Comparison of ENCODE assay signal across 9 cellular contexts in the genomic region with DNA sequence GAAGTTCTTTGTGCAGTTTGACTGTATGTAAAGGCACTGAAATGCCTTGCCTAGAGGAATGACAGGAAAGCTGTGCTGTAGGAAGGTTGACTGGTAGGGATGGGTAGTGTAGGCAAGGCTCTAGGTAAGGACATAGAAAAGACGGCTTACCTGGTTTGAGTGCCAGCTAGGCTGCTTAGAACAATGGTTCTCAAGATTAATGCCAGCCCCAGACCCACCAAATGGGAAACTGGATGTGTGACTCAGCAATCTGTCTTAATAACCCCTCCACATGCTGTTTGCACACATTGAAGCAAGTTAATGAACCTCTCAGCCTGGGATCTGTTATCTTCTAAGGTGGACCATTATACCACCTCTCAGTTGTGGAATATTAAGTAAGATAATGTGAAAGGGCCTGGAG. TPM values are rescaled to one million over a fixed set of nuclear protein-coding genes. Genes with fewer than 3 reads are reported as not detected.
A peak's percentile ranks its signal among the peaks of the same experiment; 100 is the strongest.
DNase-seq lines count a peak whose midpoint lies in the region; ATAC-seq, FAIRE-seq and TF ChIP-seq lines count a peak whose summit lies in the region.
"Had no signal": no experiment of that assay in that cellular context is flagged by ENCODE, and none has a peak within 500 bp of the region (broad histone marks: within the 10 kb centered on the region; RNA-seq: fewer than 3 reads in every experiment).

No MANE protein-coding gene starts in this region.

- H3K36me3 Mint-ChIP-seq in activated naive CD4-positive, alpha-beta T cell treated with anti-CD3 and anti-CD28 coated beads, Interleukin-2, amount 10 ng/mL, durations not matched to agents 7 days and 5 days = peaks cover 67% of the 10 kb centered on the region
- H3K36me3 Mint-ChIP-seq in stimulated activated effector memory CD8-positive, alpha-beta T cell treated with anti-CD3 and anti-CD28 coated beads, Interleukin-12 subunit alpha, Interleukin-12 subunit beta, amount 100 ng/mL, for 72 hours = peaks cover 91% of the 10 kb centered on the region

- H4K20me1 ChIP-seq in PC-3 (ENCODE audit: low read length) = peaks cover 80% of the 10 kb centered on the region
- peaks cover 9% of the 10 kb centered on the region for H4K20me1 ChIP-seq in endothelial cell of umbilical vein (replicated peaks; ENCODE audit: control insufficient read depth, extremely low read depth, insufficient read depth, low read length)

- H3K9me3 ChIP-seq in PC-3 (ENCODE audit: low read length) (no peaks in the 10 kb centered on the region), endothelial cell of umbilical vein (replicated peaks; ENCODE audit: control insufficient read depth, insufficient read depth, low read length) (no peaks in the 10 kb centered on the region)

- POLR2A ChIA-PET in PC-3 (lab: Charles Lee; ENCODE audit: unreplicated experiment) (no interaction called here), endothelial cell of umbilical vein (lab: Charles Lee) (no interaction called here)

- peaks cover 77% of the 10 kb centered on the region for H3K36me3 ChIP-seq in PC-3 (ENCODE audit: low read depth, low read length)
- peaks cover 36 to 44% of the 10 kb centered on the region in 2 experiments for H3K36me3 ChIP-seq in endothelial cell of umbilical vein (ENCODE audit: control insufficient read depth in 2 of 2, extremely low read depth in 1 of 2, insufficient read depth in 2 of 2, low read length in 2 of 2)

- no peaks in the 10 kb centered on the region for H3K9me2 ChIP-seq in PC-3 (replicated peaks; ENCODE audit: low read length)

- H3K4me1 Mint-ChIP-seq in activated naive CD4-positive, alpha-beta T cell treated with anti-CD3 and anti-CD28 coated beads, Interleukin-2, amount 10 ng/mL, durations not matched to agents 7 days and 5 days = peaks cover 60% of the 10 kb centered on the region
- H3K4me1 Mint-ChIP-seq in stimulated activated effector memory CD8-positive, alpha-beta T cell treated with anti-CD3 and anti-CD28 coated beads, Interleukin-12 subunit alpha, Interleukin-12 subunit beta, amount 100 ng/mL, for 72 hours = peaks cover 57% of the 10 kb centered on the region

- BruUV-seq in PC-3 (replicated peaks; lab: Mats Ljungman, UMichigan) = no TSS peak
- no TSS peak for BruUV-seq in endothelial cell of umbilical vein (replicated peaks; lab: Mats Ljungman, UMichigan)

- H3K4me3 ChIP-seq in PC-3 (ENCODE audit: low read length) = peak overlapping the region; percentile 90
- peak overlapping the region in 1 of 3 experiments; percentile 2 for H3K4me3 ChIP-seq in endothelial cell of umbilical vein (replicated peaks in 1 of 3; ENCODE audit: insufficient read depth in 1 of 3, low read depth in 1 of 3, low read length in 3 of 3)

- CTCF ChIA-PET in activated naive CD4-positive, alpha-beta T cell treated with anti-CD3 and anti-CD28 coated beads, Interleukin-2, amount 10 ng/mL, durations not matched to agents 7 days and 5 days (lab: Charles Lee) = interaction anchor here (0.6 to 1.5 kb wide), 2 partner anchors 15 to 87 kb away, joined by 3 to 4 read pairs; no protein-coding TSS in a partner anchor
- CTCF ChIA-PET in PC-3 (lab: Charles Lee) = no interaction called here
- CTCF ChIA-PET in endothelial cell of umbilical vein (lab: Charles Lee) = interaction anchor here (0.6 to 2.1 kb wide), 2 partner anchors 15 to 123 kb away, joined by 3 to 8 read pairs; no protein-coding TSS in a partner anchor

- TF ChIP-seq POLR2A in endothelial cell of umbilical vein (IDR thresholded peaks at IDR 0.05; ENCODE audit: low read depth, low read length) = peak; percentile 59

- H3K9ac ChIP-seq in PC-3 (ENCODE audit: low read length) (no peak overlapping the region), endothelial cell of umbilical vein (replicated peaks; ENCODE audit: extremely low read depth, insufficient read depth, low read length) (peak overlapping the region; percentile 5)

- TF ChIP-seq CTCF in PC-3 (conservative IDR thresholded peaks at IDR 0.05; ENCODE audit: low read depth, low read length) (no peak), endothelial cell of umbilical vein (IDR thresholded peaks at IDR 0.05; ENCODE audit: extremely low read depth in 1 of 2, insufficient read depth in 1 of 2, low read depth in 1 of 2, low read length in 2 of 2) (no peak)

- H3K9me3 Mint-ChIP-seq in activated naive CD4-positive, alpha-beta T cell treated with anti-CD3 and anti-CD28 coated beads, Interleukin-2, amount 10 ng/mL, durations not matched to agents 7 days and 5 days = no peaks in the 10 kb centered on the region
- H3K9me3 Mint-ChIP-seq in stimulated activated effector memory CD8-positive, alpha-beta T cell treated with anti-CD3 and anti-CD28 coated beads, Interleukin-12 subunit alpha, Interleukin-12 subunit beta, amount 100 ng/mL, for 72 hours = no peaks in the 10 kb centered on the region

- dilution Hi-C loops in endothelial cell of umbilical vein (cut with MboI; ENCODE audit: extremely low pct_ligation_motif_present, low sequenced_read_pairs) = no loop called here

- H2AFZ ChIP-seq in PC-3 (ENCODE audit: low read length) = no peak overlapping the region
- H2AFZ ChIP-seq in endothelial cell of umbilical vein (ENCODE audit: low read depth, low read length) = no peak overlapping the region

- DNase-seq in activated naive CD4-positive, alpha-beta T cell treated with anti-CD3 and anti-CD28 coated beads, Interleukin-2, amount 10 ng/mL, durations not matched to agents 7 days and 5 days = no peak
- DNase-seq in activated naive CD4-positive, alpha-beta T cell treated with Interleukin-2 at 50 U/mL for 16 hours = no peak
- DNase-seq in PC-3 = no peak
- peak; percentile 35 for DNase-seq in endothelial cell of umbilical vein (ENCODE audit: low read depth, low spot score)
- DNase-seq in stimulated activated effector memory CD8-positive, alpha-beta T cell treated with anti-CD3 and anti-CD28 coated beads, Interleukin-12 subunit alpha, Interleukin-12 subunit beta, amount 100 ng/mL, for 72 hours (ENCODE audit: low spot score in 2 of 2) = no peak
- DNase-seq in middle frontal gyrus (ENCODE audit: extremely low spot score, low spot score) = no peak
- no peak for DNase-seq in activated gamma-delta T cell treated with Interleukin-2 at 50 U/mL for 16 hours
- no peak for DNase-seq in NCI-H1436 treated with DMSO at 0.1 percent for 48 hours (lab: John Stamatoyannopoulos, UW)
- DNase-seq: NCI-H748 treated with DMSO at 0.1 percent for 48 hours had no signal

- H3F3A ChIP-seq in PC-3 (ENCODE audit: low read length, unreplicated experiment) = peaks cover 32% of the 10 kb centered on the region

- H3K4me2 ChIP-seq in PC-3 (ENCODE audit: low read length) (peak overlapping the region; percentile 89), endothelial cell of umbilical vein (ENCODE audit: insufficient read depth, low read length) (peak overlapping the region; percentile 74)

- H3K27ac Mint-ChIP-seq in activated naive CD4-positive, alpha-beta T cell treated with anti-CD3 and anti-CD28 coated beads, Interleukin-2, amount 10 ng/mL, durations not matched to agents 7 days and 5 days = peak overlapping the region; percentile 65
- peak overlapping the region; percentile 100 for H3K27ac Mint-ChIP-seq in stimulated activated effector memory CD8-positive, alpha-beta T cell treated with anti-CD3 and anti-CD28 coated beads, Interleukin-12 subunit alpha, Interleukin-12 subunit beta, amount 100 ng/mL, for 72 hours

- H3K27me3 ChIP-seq in PC-3 (ENCODE audit: low read length) = no peaks in the 10 kb centered on the region
- no peaks in the 10 kb centered on the region for H3K27me3 ChIP-seq in endothelial cell of umbilical vein (ENCODE audit: control insufficient read depth in 2 of 2, insufficient read depth in 2 of 2, low read length in 2 of 2)

- H3K79me2 ChIP-seq in PC-3 (ENCODE audit: low read length) (peaks cover 84% of the 10 kb centered on the region), endothelial cell of umbilical vein (ENCODE audit: control insufficient read depth, insufficient read depth, low read length) (peaks cover 77% of the 10 kb centered on the region)

- no peak overlapping the region for H3K4me3 Mint-ChIP-seq in activated naive CD4-positive, alpha-beta T cell treated with anti-CD3 and anti-CD28 coated beads, Interleukin-2, amount 10 ng/mL, durations not matched to agents 7 days and 5 days
- H3K4me3 Mint-ChIP-seq in stimulated activated effector memory CD8-positive, alpha-beta T cell treated with anti-CD3 and anti-CD28 coated beads, Interleukin-12 subunit alpha, Interleukin-12 subunit beta, amount 100 ng/mL, for 72 hours = peak overlapping the region; percentile 99

- H3K27ac ChIP-seq in PC-3 (ENCODE audit: low read length) (0 out of 2 replicates have a peak overlapping the region, but pooled peaks have one; percentile 2), endothelial cell of umbilical vein (ENCODE audit: insufficient read depth, low read depth, low read length) (peak overlapping the region; percentile 13)

- H3K4me1 ChIP-seq in PC-3 (ENCODE audit: insufficient read depth, low read length) = peaks cover 54% of the 10 kb centered on the region
- H3K4me1 ChIP-seq in endothelial cell of umbilical vein (ENCODE audit: control insufficient read depth, extremely low read depth, insufficient read depth, low read length) = peaks cover 62% of the 10 kb centered on the region

- FAIRE-seq in endothelial cell of umbilical vein (lab: Jason Lieb, UNC) = no peak

- ATAC-seq in PC-3 = no peak
- ATAC-seq in stimulated activated effector memory CD8-positive, alpha-beta T cell treated with anti-CD3 and anti-CD28 coated beads, Interleukin-12 subunit alpha, Interleukin-12 subunit beta, amount 100 ng/mL, for 72 hours = no peak

- H3K9me1 ChIP-seq in endothelial cell of umbilical vein (replicated peaks; ENCODE audit: control insufficient read depth, extremely low read depth, insufficient read depth, low read length) = no peaks in the 10 kb centered on the region

- intact Hi-C loops in PC-3 (cut with micrococcal nuclease) = no loop called here
- intact Hi-C loops in endothelial cell of umbilical vein (cut with micrococcal nuclease) = no loop called here

- no peaks in the 10 kb centered on the region for H3K27me3 Mint-ChIP-seq in activated naive CD4-positive, alpha-beta T cell treated with anti-CD3 and anti-CD28 coated beads, Interleukin-2, amount 10 ng/mL, durations not matched to agents 7 days and 5 days

RNA-seq across cellular contexts. Expression of gene RPS3, which starts 3.7 kb away (rescaled TPM):
- total RNA-seq in PC-3 (2014; rRNA removed) = 1,739 and 2,018 TPM in 2 replicates
- total RNA-seq in endothelial cell of umbilical vein = 2,836 and 2,973 TPM in 2 replicates
- 3,219 and 3,734 TPM in 2 replicates for polyA plus RNA-seq in endothelial cell of umbilical vein
- 3,159 and 3,916 TPM in 2 replicates for polyA plus RNA-seq in endothelial cell of umbilical vein (2011; cell fraction: cytosol; rRNA removed)
- polyA plus RNA-seq in endothelial cell of umbilical vein (2011; cell fraction: nucleus; rRNA removed) = 1,354 and 1,373 TPM in 2 replicates
- 4,332 and 4,658 TPM in 2 replicates for polyA plus RNA-seq in endothelial cell of umbilical vein (2012)
- 1,194 and 1,275 TPM in 2 replicates for polyA minus RNA-seq in endothelial cell of umbilical vein
- 1,153 TPM for polyA minus RNA-seq in endothelial cell of umbilical vein (2011; cell fraction: cytosol; rRNA and poly(A)+ RNA removed)
- polyA minus RNA-seq in endothelial cell of umbilical vein (2011; cell fraction: nucleus; rRNA and poly(A)+ RNA removed) = 141 and 185 TPM in 2 replicates

RNA-seq across cellular contexts. Expression of gene KLHL35, which starts 30.0 kb away (rescaled TPM):
- 6.6 and 8.4 TPM in 2 replicates for total RNA-seq in PC-3 (2014; rRNA removed)
- total RNA-seq in endothelial cell of umbilical vein = 0.97 and 1.2 TPM in 2 replicates
- 2.3 and 2.7 TPM in 2 replicates for polyA plus RNA-seq in endothelial cell of umbilical vein
- polyA plus RNA-seq in endothelial cell of umbilical vein (2011; cell fraction: cytosol; rRNA removed) = 1.0 and 1.7 TPM in 2 replicates
- 1.6 and 2.1 TPM in 2 replicates for polyA plus RNA-seq in endothelial cell of umbilical vein (2011; cell fraction: nucleus; rRNA removed)
- 0.52 and 1.1 TPM in 2 replicates for polyA plus RNA-seq in endothelial cell of umbilical vein (2012)
- 1.1 and 1.3 TPM in 2 replicates for polyA minus RNA-seq in endothelial cell of umbilical vein
- polyA minus RNA-seq in endothelial cell of umbilical vein (2011; cell fraction: cytosol; rRNA and poly(A)+ RNA removed) = 9.7 TPM
- polyA minus RNA-seq in endothelial cell of umbilical vein (2011; cell fraction: nucleus; rRNA and poly(A)+ RNA removed) = 0.38 and 1.7 TPM in 2 replicates

RNA-seq across cellular contexts. Expression of gene ARRB1, which starts 51.6 kb away (rescaled TPM):
- total RNA-seq in PC-3 (2014; rRNA removed) (15.7 and 19.1 TPM in 2 replicates), endothelial cell of umbilical vein (63.9 and 83.7 TPM in 2 replicates)
- polyA plus RNA-seq in endothelial cell of umbilical vein = 76.6 and 92.6 TPM in 2 replicates
- polyA plus RNA-seq in endothelial cell of umbilical vein (2011; cell fraction: cytosol; rRNA removed) = 95.5 and 102 TPM in 2 replicates
- 93.4 and 108 TPM in 2 replicates for polyA plus RNA-seq in endothelial cell of umbilical vein (2011; cell fraction: nucleus; rRNA removed)
- polyA plus RNA-seq in endothelial cell of umbilical vein (2012) = 41.0 and 44.6 TPM in 2 replicates
- polyA minus RNA-seq in endothelial cell of umbilical vein = 284 and 350 TPM in 2 replicates
- polyA minus RNA-seq in endothelial cell of umbilical vein (2011; cell fraction: cytosol; rRNA and poly(A)+ RNA removed) = 16.3 TPM
- 109 and 112 TPM in 2 replicates for polyA minus RNA-seq in endothelial cell of umbilical vein (2011; cell fraction: nucleus; rRNA and poly(A)+ RNA removed)
